10 cellular contexts compared by ENCODE assay signal in genomic region chr16:56588781-56589140, GRCh38. TPM values are rescaled to one million over a fixed set of nuclear protein-coding genes. Genes with fewer than 3 reads are reported as not detected.
DNase-seq lines count a peak whose midpoint lies in the region; ATAC-seq, FAIRE-seq and TF ChIP-seq lines count a peak whose summit lies in the region.
"Had no signal": no experiment of that assay in that cellular context is flagged by ENCODE, and none has a peak within 500 bp of the region (broad histone marks: within the 10 kb centered on the region; RNA-seq: fewer than 3 reads in every experiment).

No MANE protein-coding gene starts in this region.

- peak overlapping the region; percentile 71 for H3K4me3 Mint-ChIP-seq in osteocyte (ENCODE audit: unreplicated experiment)

- H2AFZ ChIP-seq in PC-3 (ENCODE audit: low read length) (no peak overlapping the region), endothelial cell of umbilical vein (ENCODE audit: low read depth, low read length) (peak overlapping the region; percentile 38)

- H3K27ac ChIP-seq in PC-3 (ENCODE audit: low read length) (no peak overlapping the region), endothelial cell of umbilical vein (ENCODE audit: insufficient read depth, low read depth, low read length) (no peak overlapping the region)

- H3K9ac ChIP-seq in PC-3 (ENCODE audit: low read length) (no peak overlapping the region), endothelial cell of umbilical vein (replicated peaks; ENCODE audit: extremely low read depth, insufficient read depth, low read length) (no peak overlapping the region)

- BruUV-seq in PC-3 (replicated peaks; lab: Mats Ljungman, UMichigan): no TSS peak
- no TSS peak for BruUV-seq in endothelial cell of umbilical vein (replicated peaks; lab: Mats Ljungman, UMichigan)

- intact Hi-C loops in PC-3 (cut with micrococcal nuclease): no loop called here
- intact Hi-C loops in endothelial cell of umbilical vein (cut with micrococcal nuclease): no loop called here

- H3K4me1 ChIP-seq in PC-3 (ENCODE audit: insufficient read depth, low read length) (no peaks in the 10 kb centered on the region), endothelial cell of umbilical vein (ENCODE audit: control insufficient read depth, extremely low read depth, insufficient read depth, low read length) (no peaks in the 10 kb centered on the region)

- H3K36me3 ChIP-seq in PC-3 (ENCODE audit: low read depth, low read length) (no peaks in the 10 kb centered on the region), endothelial cell of umbilical vein (ENCODE audit: control insufficient read depth in 2 of 2, extremely low read depth in 1 of 2, insufficient read depth in 2 of 2, low read length in 2 of 2) (no peaks in the 10 kb centered on the region)

- no peaks in the 10 kb centered on the region for H3K36me3 Mint-ChIP-seq in osteocyte (ENCODE audit: unreplicated experiment)

- H3K4me2 ChIP-seq in PC-3 (ENCODE audit: low read length) (peak overlapping the region; percentile 76; the same call in 1 of the 2 replicates), endothelial cell of umbilical vein (ENCODE audit: insufficient read depth, low read length) (peak overlapping the region; percentile 56)

- H3K9me3 Mint-ChIP-seq in osteocyte (ENCODE audit: unreplicated experiment): no peaks in the 10 kb centered on the region

- POLR2A ChIA-PET in PC-3 (lab: Charles Lee; ENCODE audit: unreplicated experiment) (no interaction called here), endothelial cell of umbilical vein (lab: Charles Lee) (no interaction called here)

- H3K9me3 ChIP-seq in PC-3 (ENCODE audit: low read length) (no peaks in the 10 kb centered on the region), endothelial cell of umbilical vein (replicated peaks; ENCODE audit: control insufficient read depth, insufficient read depth, low read length) (no peaks in the 10 kb centered on the region)

- H3K9me1 ChIP-seq in endothelial cell of umbilical vein (replicated peaks; ENCODE audit: control insufficient read depth, extremely low read depth, insufficient read depth, low read length): no peaks in the 10 kb centered on the region

- 0 out of 2 replicates have a peak, but pooled peaks cover 5% of the 10 kb centered on the region for H3K27me3 ChIP-seq in PC-3 (ENCODE audit: low read length)
- H3K27me3 ChIP-seq in endothelial cell of umbilical vein (ENCODE audit: control insufficient read depth in 2 of 2, insufficient read depth in 2 of 2, low read length in 2 of 2): peaks cover 20 to 21% of the 10 kb centered on the region in 2 experiments

- H3K9me2 ChIP-seq in PC-3 (replicated peaks; ENCODE audit: low read length): no peaks in the 10 kb centered on the region

- FAIRE-seq in endothelial cell of umbilical vein (lab: Jason Lieb, UNC): no peak
- FAIRE-seq: colon had no signal

- no peak for ATAC-seq in PC-3

- no peak for TF ChIP-seq POLR2A in endothelial cell of umbilical vein (IDR thresholded peaks at IDR 0.05; ENCODE audit: low read depth, low read length)

- peaks cover 45% of the 10 kb centered on the region for H3K27me3 Mint-ChIP-seq in osteocyte (ENCODE audit: unreplicated experiment)

- H3K4me3 ChIP-seq in AG09309 (ENCODE audit: control insufficient read depth, low read depth, low read length): peak overlapping the region; percentile 28
- H3K4me3 ChIP-seq in PC-3 (ENCODE audit: low read length): no peak overlapping the region
- peak overlapping the region in 2 of 3 experiments; percentile 20 to 32 for H3K4me3 ChIP-seq in endothelial cell of umbilical vein (replicated peaks in 1 of 3; ENCODE audit: insufficient read depth in 1 of 3, low read depth in 1 of 3, low read length in 3 of 3)

- CTCF ChIA-PET in PC-3 (lab: Charles Lee): no interaction called here
- CTCF ChIA-PET in endothelial cell of umbilical vein (lab: Charles Lee): interaction anchor here (1.3 to 4.1 kb wide), 2 partner anchors 12 to 113 kb away, joined by 3 to 26 read pairs; no protein-coding TSS in a partner anchor

- dilution Hi-C loops in endothelial cell of umbilical vein (cut with MboI; ENCODE audit: extremely low pct_ligation_motif_present, low sequenced_read_pairs): no loop called here

- H3F3A ChIP-seq in PC-3 (ENCODE audit: low read length, unreplicated experiment): no peaks in the 10 kb centered on the region

- H3K27ac Mint-ChIP-seq in osteocyte (ENCODE audit: unreplicated experiment): no peak overlapping the region

- TF ChIP-seq CTCF in AG09309 (IDR thresholded peaks at IDR 0.05; ENCODE audit: control insufficient read depth, insufficient read depth, low read depth, low read length, missing control alignments) (no peak), PC-3 (conservative IDR thresholded peaks at IDR 0.05; ENCODE audit: low read depth, low read length) (no peak), endothelial cell of umbilical vein (IDR thresholded peaks at IDR 0.05; ENCODE audit: extremely low read depth in 1 of 2, insufficient read depth in 1 of 2, low read depth in 1 of 2, low read length in 2 of 2) (no peak), osteocyte (IDR thresholded peaks at IDR 0.05) (no peak)

- H3K79me2 ChIP-seq in PC-3 (ENCODE audit: low read length) (no peaks in the 10 kb centered on the region), endothelial cell of umbilical vein (ENCODE audit: control insufficient read depth, insufficient read depth, low read length) (no peaks in the 10 kb centered on the region)

- H3K4me1 Mint-ChIP-seq in osteocyte (ENCODE audit: unreplicated experiment): peaks cover 9% of the 10 kb centered on the region

- DNase-seq in AG09309 (ENCODE audit: low read depth): no peak
- DNase-seq in PC-3: no peak
- DNase-seq in endothelial cell of umbilical vein (ENCODE audit: low read depth, low spot score): no peak
- DNase-seq in osteocyte (ENCODE audit: extremely low spot score, unreplicated experiment): no peak
- DNase-seq in NCI-H2196 (lab: John Stamatoyannopoulos, UW; ENCODE audit: unreplicated experiment): no peak
- DNase-seq in NCI-H1105 treated with DMSO at 0.1 percent for 48 hours (lab: John Stamatoyannopoulos, UW): no peak
- no peak for DNase-seq in DMS153 treated with DMSO at 0.1 percent for 48 hours (lab: John Stamatoyannopoulos, UW; ENCODE audit: unreplicated experiment)
- no peak for DNase-seq in NCI-H1930 (lab: John Stamatoyannopoulos, UW)
- DNase-seq: NCI-H226 had no signal

- H4K20me1 ChIP-seq in PC-3 (ENCODE audit: low read length) (no peaks in the 10 kb centered on the region), endothelial cell of umbilical vein (replicated peaks; ENCODE audit: control insufficient read depth, extremely low read depth, insufficient read depth, low read length) (no peaks in the 10 kb centered on the region)

RNA-seq across cellular contexts. Expression of gene MT3, which starts 0.6 kb away (rescaled TPM):
- not detected in 2 replicates for total RNA-seq in PC-3 (2014; rRNA removed)
- total RNA-seq in endothelial cell of umbilical vein: not detected in 2 replicates
- 0.37 TPM in 1 of 2 replicates, not detected in the other for polyA plus RNA-seq in endothelial cell of umbilical vein
- polyA plus RNA-seq in endothelial cell of umbilical vein (2011; cell fraction: cytosol; rRNA removed): 0.30 TPM in 1 of 2 replicates, not detected in the other
- not detected in 2 replicates for polyA plus RNA-seq in endothelial cell of umbilical vein (2011; cell fraction: nucleus; rRNA removed)
- polyA plus RNA-seq in endothelial cell of umbilical vein (2012): 0.44 TPM in 1 of 2 replicates, not detected in the other
- polyA minus RNA-seq in endothelial cell of umbilical vein: not detected in 2 replicates
- polyA minus RNA-seq in endothelial cell of umbilical vein (2011; cell fraction: cytosol; rRNA and poly(A)+ RNA removed): not detected
- not detected in 2 replicates for polyA minus RNA-seq in endothelial cell of umbilical vein (2011; cell fraction: nucleus; rRNA and poly(A)+ RNA removed)
- not detected in 2 replicates for total RNA-seq in osteocyte

RNA-seq across cellular contexts. Expression of gene MT2A, which starts 19.6 kb away (rescaled TPM):
- 683 and 758 TPM in 2 replicates for total RNA-seq in PC-3 (2014; rRNA removed)
- 1,337 and 1,517 TPM in 2 replicates for total RNA-seq in endothelial cell of umbilical vein
- 260 and 276 TPM in 2 replicates for polyA plus RNA-seq in endothelial cell of umbilical vein
- polyA plus RNA-seq in endothelial cell of umbilical vein (2011; cell fraction: cytosol; rRNA removed): 433 and 536 TPM in 2 replicates
- polyA plus RNA-seq in endothelial cell of umbilical vein (2011; cell fraction: nucleus; rRNA removed): 161 and 174 TPM in 2 replicates
- polyA plus RNA-seq in endothelial cell of umbilical vein (2012): 4,187 and 5,829 TPM in 2 replicates
- polyA minus RNA-seq in endothelial cell of umbilical vein: 94.1 and 153 TPM in 2 replicates
- 123 TPM for polyA minus RNA-seq in endothelial cell of umbilical vein (2011; cell fraction: cytosol; rRNA and poly(A)+ RNA removed)
- polyA minus RNA-seq in endothelial cell of umbilical vein (2011; cell fraction: nucleus; rRNA and poly(A)+ RNA removed): 54.8 and 79.2 TPM in 2 replicates
- total RNA-seq in osteocyte: 384 and 419 TPM in 2 replicates

RNA-seq across cellular contexts. Expression of gene MT4, which starts 23.9 kb away (rescaled TPM):
- total RNA-seq in PC-3 (2014; rRNA removed): not detected in 2 replicates
- total RNA-seq in endothelial cell of umbilical vein: not detected in 2 replicates
- not detected in 2 replicates for polyA plus RNA-seq in endothelial cell of umbilical vein
- polyA plus RNA-seq in endothelial cell of umbilical vein (2011; cell fraction: cytosol; rRNA removed): not detected in 2 replicates
- not detected in 2 replicates for polyA plus RNA-seq in endothelial cell of umbilical vein (2011; cell fraction: nucleus; rRNA removed)
- polyA plus RNA-seq in endothelial cell of umbilical vein (2012): not detected in 2 replicates
- not detected in 2 replicates for polyA minus RNA-seq in endothelial cell of umbilical vein
- polyA minus RNA-seq in endothelial cell of umbilical vein (2011; cell fraction: cytosol; rRNA and poly(A)+ RNA removed): not detected
- not detected in 2 replicates for polyA minus RNA-seq in endothelial cell of umbilical vein (2011; cell fraction: nucleus; rRNA and poly(A)+ RNA removed)
- total RNA-seq in osteocyte: not detected in 2 replicates

RNA-seq across cellular contexts. Expression of gene MT1E, which starts 36.8 kb away (rescaled TPM):
- total RNA-seq in PC-3 (2014; rRNA removed): not detected in 2 replicates
- total RNA-seq in endothelial cell of umbilical vein: 201 and 346 TPM in 2 replicates
- 186 and 208 TPM in 2 replicates for polyA plus RNA-seq in endothelial cell of umbilical vein
- 545 and 811 TPM in 2 replicates for polyA plus RNA-seq in endothelial cell of umbilical vein (2011; cell fraction: cytosol; rRNA removed)
- polyA plus RNA-seq in endothelial cell of umbilical vein (2011; cell fraction: nucleus; rRNA removed): 176 and 197 TPM in 2 replicates
- 497 and 663 TPM in 2 replicates for polyA plus RNA-seq in endothelial cell of umbilical vein (2012)
- 45.8 and 61.2 TPM in 2 replicates for polyA minus RNA-seq in endothelial cell of umbilical vein
- 46.4 TPM for polyA minus RNA-seq in endothelial cell of umbilical vein (2011; cell fraction: cytosol; rRNA and poly(A)+ RNA removed)
- 17.6 and 21.5 TPM in 2 replicates for polyA minus RNA-seq in endothelial cell of umbilical vein (2011; cell fraction: nucleus; rRNA and poly(A)+ RNA removed)
- total RNA-seq in osteocyte: 37.5 and 43.6 TPM in 2 replicates

RNA-seq across cellular contexts. Expression of gene MT1M, which starts 43.7 kb away (rescaled TPM):
- 1.3 and 1.5 TPM in 2 replicates for total RNA-seq in PC-3 (2014; rRNA removed)
- total RNA-seq in endothelial cell of umbilical vein: 1.8 and 4.6 TPM in 2 replicates
- polyA plus RNA-seq in endothelial cell of umbilical vein: 4.1 and 4.3 TPM in 2 replicates
- 5.6 and 6.0 TPM in 2 replicates for polyA plus RNA-seq in endothelial cell of umbilical vein (2011; cell fraction: cytosol; rRNA removed)
- 0.65 and 1.5 TPM in 2 replicates for polyA plus RNA-seq in endothelial cell of umbilical vein (2011; cell fraction: nucleus; rRNA removed)
- 2.2 and 3.2 TPM in 2 replicates for polyA plus RNA-seq in endothelial cell of umbilical vein (2012)
- 1.4 and 1.7 TPM in 2 replicates for polyA minus RNA-seq in endothelial cell of umbilical vein
- polyA minus RNA-seq in endothelial cell of umbilical vein (2011; cell fraction: cytosol; rRNA and poly(A)+ RNA removed): not detected
- 0.58 TPM in 1 of 2 replicates, not detected in the other for polyA minus RNA-seq in endothelial cell of umbilical vein (2011; cell fraction: nucleus; rRNA and poly(A)+ RNA removed)
- total RNA-seq in osteocyte: 0.44 and 1.2 TPM in 2 replicates
